Comparison of ENCODE assay signal across 11 cellular contexts in genomic region chr7:108328174-108328651, GRCh38.
DNase-seq lines count a peak whose midpoint lies in the region; ATAC-seq, FAIRE-seq and TF ChIP-seq lines count a peak whose summit lies in the region.
"Had no signal": no experiment of that assay in that cellular context is flagged by ENCODE, and none has a peak within 500 bp of the region (broad histone marks: within the 10 kb centered on the region; RNA-seq: fewer than 3 reads in every experiment).

No MANE protein-coding gene starts in this region.

- peak overlapping the region in 3 of 4 donors; percentile 8 to 37 (median 27) for H3K27ac ChIP-seq in body of pancreas
- H3K27ac ChIP-seq in OCI-LY7 (ENCODE audit: low read depth, low read length, poor library complexity, severe bottlenecking) = no peak overlapping the region
- H3K27ac ChIP-seq in effector memory CD4-positive, alpha-beta T cell (ENCODE audit: insufficient read depth, low read length, poor library complexity, severe bottlenecking) = no peak overlapping the region

- H3K27ac Mint-ChIP-seq in immature natural killer cell = no peak overlapping the region
- H3K27ac Mint-ChIP-seq: activated naive CD4-positive, alpha-beta T cell treated with anti-CD3 and anti-CD28 coated beads, Interleukin-2, amount 50 U/mL, for 72 hours had no signal

- POLR2A ChIA-PET in OCI-LY7 (lab: Charles Lee) = interaction anchor here (0.5 to 1.6 kb wide), 2 partner anchors 19 to 291 kb away, joined by 3 to 4 read pairs; no protein-coding TSS in a partner anchor

- intact Hi-C loops in body of pancreas (cut with DNase I) = no loop called here
- intact Hi-C loops in OCI-LY7 (cut with micrococcal nuclease; ENCODE audit: unreplicated experiment) = no loop called here

- WGBS in body of pancreas, 2 donors = 16% methylated on average over 2 of the region's 2 CpGs

- no peak overlapping the region for H3K4me3 Mint-ChIP-seq in immature natural killer cell

- H3K27me3 ChIP-seq in body of pancreas = no peaks in the 10 kb centered on the region
- H3K27me3 ChIP-seq in effector memory CD4-positive, alpha-beta T cell (replicated peaks; ENCODE audit: control insufficient read depth, insufficient read depth, low read length, poor library complexity, severe bottlenecking) = no peaks in the 10 kb centered on the region

- no peak overlapping the region for H2AFZ ChIP-seq in OCI-LY7 (ENCODE audit: low read length)

- H3K4me1 ChIP-seq in body of pancreas (peaks cover 46% of the 10 kb centered on the region), OCI-LY7 (ENCODE audit: insufficient read depth, low read length, poor library complexity, severe bottlenecking) (no peaks in the 10 kb centered on the region)
- H3K4me1 ChIP-seq in effector memory CD4-positive, alpha-beta T cell (ENCODE audit: control insufficient read depth, insufficient read depth, low read length, poor library complexity, severe bottlenecking) = no peaks in the 10 kb centered on the region

- H3K36me3 ChIP-seq in body of pancreas (replicated peaks in 1 of 2; ENCODE audit: insufficient read depth in 1 of 2, low read depth in 2 of 2) (no peaks in the 10 kb centered on the region), OCI-LY7 (ENCODE audit: insufficient read depth, low read length) (no peaks in the 10 kb centered on the region)
- H3K36me3 ChIP-seq in effector memory CD4-positive, alpha-beta T cell (ENCODE audit: control insufficient read depth, insufficient read depth, low read length) = no peaks in the 10 kb centered on the region

- H3K36me3 Mint-ChIP-seq in immature natural killer cell = no peaks in the 10 kb centered on the region
- H3K36me3 Mint-ChIP-seq: activated naive CD4-positive, alpha-beta T cell treated with anti-CD3 and anti-CD28 coated beads, Interleukin-2, amount 50 U/mL, for 72 hours had no signal

- H3K9me3 ChIP-seq in body of pancreas (no peaks in the 10 kb centered on the region), OCI-LY7 (ENCODE audit: low read length) (no peaks in the 10 kb centered on the region)
- no peaks in the 10 kb centered on the region for H3K9me3 ChIP-seq in effector memory CD4-positive, alpha-beta T cell (ENCODE audit: control insufficient read depth, low read length)

- H3K9me2 ChIP-seq in OCI-LY7 (ENCODE audit: insufficient read depth, low read length) = no peaks in the 10 kb centered on the region

- no TSS peak for BruUV-seq in OCI-LY7 (replicated peaks; lab: Mats Ljungman, UMichigan)

- H3K27me3 Mint-ChIP-seq in immature natural killer cell (ENCODE audit: low read depth in 3 of 3) = peaks cover 0 to 2% (median 0%) of the 10 kb centered on the region in 3 donors

- DNase-seq in GM18507 (ENCODE audit: extremely low spot score, insufficient read length, low read depth) (no peak), body of pancreas (peak in 1 of 4 donors; percentile 27), OCI-LY7 (ENCODE audit: low spot score) (no peak), immature natural killer cell (no peak), NCI-H1092 treated with DMSO at 0.1 percent for 48 hours (lab: John Stamatoyannopoulos, UW) (no peak)
- DNase-seq in effector memory CD4-positive, alpha-beta T cell = no peak
- DNase-seq: DND-41, nucleus accumbens had no signal

- H3K4me2 ChIP-seq in OCI-LY7 (ENCODE audit: low read length) = no peak overlapping the region

- no peaks in the 10 kb centered on the region for H3K4me1 Mint-ChIP-seq in immature natural killer cell

- TF ChIP-seq CTCF in body of pancreas (IDR thresholded peaks at IDR 0.05) (no peak), OCI-LY7 (conservative IDR thresholded peaks at IDR 0.05; ENCODE audit: low read length) (no peak)

- H3K4me3 ChIP-seq in body of pancreas (no peak overlapping the region), OCI-LY7 (ENCODE audit: low read depth, low read length, poor library complexity, severe bottlenecking) (no peak overlapping the region)
- H3K4me3 ChIP-seq in effector memory CD4-positive, alpha-beta T cell (ENCODE audit: insufficient read depth, low read depth, low read length, poor library complexity, severe bottlenecking) = no peak overlapping the region

- no peaks in the 10 kb centered on the region for H3K9me3 Mint-ChIP-seq in immature natural killer cell
- H3K9me3 Mint-ChIP-seq: activated naive CD4-positive, alpha-beta T cell treated with anti-CD3 and anti-CD28 coated beads, Interleukin-2, amount 50 U/mL, for 72 hours had no signal

- CTCF ChIA-PET in OCI-LY7 (lab: Charles Lee; ENCODE audit: unreplicated experiment) = no interaction called here

- ATAC-seq in GM21528 (IDR thresholded peaks at IDR 0.05; ENCODE audit: low FRiP score, unreplicated experiment) (peak; percentile 82), HG03378 (IDR thresholded peaks at IDR 0.05; ENCODE audit: unreplicated experiment) (peak; percentile 78), body of pancreas (no peak)
- ATAC-seq: activated naive CD4-positive, alpha-beta T cell treated with anti-CD3 and anti-CD28 coated beads, Interleukin-2, amount 50 U/mL, for 72 hours had no signal

- H4K20me1 ChIP-seq in OCI-LY7 (ENCODE audit: insufficient read depth, low read length) = no peaks in the 10 kb centered on the region

- peak; percentile 65 for FAIRE-seq in GM18507 (lab: Jason Lieb, UNC)

- TF ChIP-seq POLR2A in body of pancreas (IDR thresholded peaks at IDR 0.05) = no peak

- no peaks in the 10 kb centered on the region for H3K79me2 ChIP-seq in OCI-LY7 (ENCODE audit: insufficient read depth, low read depth, low read length)

Comparison
In these comparisons a context has a peak if more than half of its experiments do, and no peak if none do; other contexts are left out.
1. H3K27ac ChIP-seq: peak in body of pancreas (3 of 4); none in OCI-LY7 (single experiment) and effector memory CD4-positive, alpha-beta T cell (single experiment).